Comparison of ENCODE assay signal across 1 cellular context in genomic region chr1:26417111-26417510, GRCh38.
TF ChIP-seq lines count a peak whose summit lies in the region.

No MANE protein-coding gene starts in this region.

TF ChIP-seq in HepG2, 621 proteins besides CTCF, POLR2A, EP300 and RAD21:
- TF ChIP-seq IKZF4 (CRISPR knock-in tag; IDR thresholded peaks at IDR 0.05; ENCODE audit: borderline replicate concordance, low read depth, not compliant biosample characterization), result no peak
- TF ChIP-seq ZBTB44 (CRISPR knock-in tag; IDR thresholded peaks at IDR 0.05), result no peak
- no peak for TF ChIP-seq ZFYVE20 (CRISPR knock-in tag; IDR thresholded peaks at IDR 0.05; ENCODE audit: borderline replicate concordance, low read depth)
- no peak for TF ChIP-seq RFX1 (IDR thresholded peaks at IDR 0.05)
- TF ChIP-seq ARNT2 (CRISPR knock-in tag; IDR thresholded peaks at IDR 0.05; ENCODE audit: low read depth), result no peak
- no peak for TF ChIP-seq NCOR1 (IDR thresholded peaks at IDR 0.05; ENCODE audit: borderline replicate concordance, low read length)
- TF ChIP-seq MBNL3 (CRISPR knock-in tag; conservative IDR thresholded peaks at IDR 0.05), result no peak
- no peak for TF ChIP-seq ZNF672 (CRISPR knock-in tag; IDR thresholded peaks at IDR 0.05)
- TF ChIP-seq ZNF841 (CRISPR knock-in tag; IDR thresholded peaks at IDR 0.05; ENCODE audit: borderline replicate concordance), result no peak
- TF ChIP-seq ZNF496 (CRISPR knock-in tag; IDR thresholded peaks at IDR 0.05; ENCODE audit: insufficient replicate concordance), result no peak
- no peak for TF ChIP-seq MXD4 (CRISPR knock-in tag; IDR thresholded peaks at IDR 0.05)
- TF ChIP-seq MIER2 (CRISPR knock-in tag; IDR thresholded peaks at IDR 0.05), result peak; percentile 58; the same call in 1 of the 2 replicates
- no peak for TF ChIP-seq ZNF136 (CRISPR knock-in tag; IDR thresholded peaks at IDR 0.05; ENCODE audit: low read depth)
- no peak for TF ChIP-seq RORA (CRISPR knock-in tag; IDR thresholded peaks at IDR 0.05)
- TF ChIP-seq HES4 (CRISPR knock-in tag; IDR thresholded peaks at IDR 0.05; ENCODE audit: borderline replicate concordance), result no peak
- peak; percentile 82 for TF ChIP-seq STAG1 (CRISPR knock-in tag; IDR thresholded peaks at IDR 0.05)
- no peak for TF ChIP-seq KLF6 (CRISPR knock-in tag; IDR thresholded peaks at IDR 0.05)
- TF ChIP-seq PCBP2 (optimal IDR thresholded peaks at IDR 0.05; ENCODE audit: low read depth, low read length, poor library complexity, severe bottlenecking), result no peak
- TF ChIP-seq FOSL1 (CRISPR knock-in tag; IDR thresholded peaks at IDR 0.05; ENCODE audit: borderline replicate concordance), result no peak
- TF ChIP-seq ATF3 (CRISPR knock-in tag; IDR thresholded peaks at IDR 0.05), result no peak
- TF ChIP-seq ZNF547 (CRISPR knock-in tag; IDR thresholded peaks at IDR 0.05), result no peak
- no peak for TF ChIP-seq SRY (CRISPR knock-in tag; IDR thresholded peaks at IDR 0.05)
- no peak for TF ChIP-seq MLX (CRISPR knock-in tag; IDR thresholded peaks at IDR 0.05)
- TF ChIP-seq ZNF772 (CRISPR knock-in tag; IDR thresholded peaks at IDR 0.05), result 0 out of 2 replicates have a peak, but pooled peaks have one; percentile 31
- no peak for TF ChIP-seq STAT6 (CRISPR knock-in tag; IDR thresholded peaks at IDR 0.05; ENCODE audit: borderline replicate concordance)
- no peak for TF ChIP-seq ZNF225 (CRISPR knock-in tag; IDR thresholded peaks at IDR 0.05)
- TF ChIP-seq ZNF577 (CRISPR knock-in tag; IDR thresholded peaks at IDR 0.05; ENCODE audit: borderline replicate concordance, low read depth), result no peak
- no peak for TF ChIP-seq ZNF263 (CRISPR knock-in tag; IDR thresholded peaks at IDR 0.05)
- TF ChIP-seq FOSL2 (CRISPR knock-in tag; IDR thresholded peaks at IDR 0.05), result peak; percentile 19; the same call in 1 of the 2 replicates
- TF ChIP-seq ZNF788 (CRISPR knock-in tag; IDR thresholded peaks at IDR 0.05; ENCODE audit: borderline replicate concordance), result peak; percentile 21; the same call in 1 of the 2 replicates
- TF ChIP-seq USF2 (IDR thresholded peaks at IDR 0.05; ENCODE audit: low read depth, low read length), result no peak
- no peak for TF ChIP-seq USF2 (CRISPR knock-in tag; IDR thresholded peaks at IDR 0.05; ENCODE audit: borderline replicate concordance)
- TF ChIP-seq IKZF1 (IDR thresholded peaks at IDR 0.05), result no peak
- no peak for TF ChIP-seq ZNF460 (CRISPR knock-in tag; IDR thresholded peaks at IDR 0.05; ENCODE audit: borderline replicate concordance)
- TF ChIP-seq ZNF687 (CRISPR knock-in tag; IDR thresholded peaks at IDR 0.05), result 0 out of 2 replicates have a peak, but pooled peaks have one; percentile 13
- TF ChIP-seq KDM2A (CRISPR knock-in tag; IDR thresholded peaks at IDR 0.05; ENCODE audit: borderline replicate concordance, low read depth), result peak; percentile 51; the same call in 1 of the 2 replicates
- TF ChIP-seq XRCC5 (optimal IDR thresholded peaks at IDR 0.05; ENCODE audit: low read length), result peak; percentile 44
- peak; percentile 70 for TF ChIP-seq SMC3 (IDR thresholded peaks at IDR 0.05; ENCODE audit: low read length)
- TF ChIP-seq ZNF383 (CRISPR knock-in tag; IDR thresholded peaks at IDR 0.05; ENCODE audit: borderline replicate concordance), result no peak
- TF ChIP-seq AHR (CRISPR knock-in tag; IDR thresholded peaks at IDR 0.05), result no peak
- TF ChIP-seq ZNF280B (CRISPR knock-in tag; IDR thresholded peaks at IDR 0.05; ENCODE audit: borderline replicate concordance), result no peak
- TF ChIP-seq ZNF781 (CRISPR knock-in tag; IDR thresholded peaks at IDR 0.05; ENCODE audit: borderline replicate concordance, not compliant biosample characterization), result no peak
- peak; percentile 26; the same call in 1 of the 2 replicates for TF ChIP-seq SALL1 (CRISPR knock-in tag; IDR thresholded peaks at IDR 0.05)
- no peak for TF ChIP-seq CCAR2 (optimal IDR thresholded peaks at IDR 0.05; ENCODE audit: low read depth, low read length)
- no peak for TF ChIP-seq ARID3A (IDR thresholded peaks at IDR 0.05; ENCODE audit: low read depth, low read length)
